ENCODE assay signal across 9 cellular contexts in genomic region chr1:40160806-40161124, GRCh38. TPM values are rescaled to one million over a fixed set of nuclear protein-coding genes. Genes with fewer than 3 reads are reported as not detected.
DNase-seq lines count a peak whose midpoint lies in the region; ATAC-seq, FAIRE-seq and TF ChIP-seq lines count a peak whose summit lies in the region.
"Had no signal": no experiment of that assay in that cellular context is flagged by ENCODE, and none has a peak within 500 bp of the region (broad histone marks: within the 10 kb centered on the region; RNA-seq: fewer than 3 reads in every experiment).

No MANE protein-coding gene starts in this region.

- no peak for FAIRE-seq in bronchial epithelial cell (lab: Jason Lieb, UNC)
- FAIRE-seq: colon had no signal

- H3K27ac Mint-ChIP-seq in activated T-cell treated with anti-CD3 and anti-CD28 coated beads, Interleukin-2, amount 50 U/mL, for 72 hours: peak overlapping the region; percentile 95

- no peaks in the 10 kb centered on the region for H3K36me3 ChIP-seq in bronchial epithelial cell (ENCODE audit: control insufficient read depth, insufficient read depth, low read length)
- no peaks in the 10 kb centered on the region for H3K36me3 ChIP-seq in lung (ENCODE audit: control insufficient read depth in 2 of 2, insufficient read depth in 2 of 2, low read length in 2 of 2)
- H3K36me3 ChIP-seq in upper lobe of left lung: no peaks in the 10 kb centered on the region

- H3K4me1 ChIP-seq in lung (ENCODE audit: control insufficient read depth in 2 of 2, insufficient read depth in 2 of 2, low read length in 2 of 2): peaks cover 0 to 15% of the 10 kb centered on the region in 2 donors
- peaks cover 26 to 39% (median 29%) of the 10 kb centered on the region in 4 donors for H3K4me1 ChIP-seq in upper lobe of left lung

- no peak for TF ChIP-seq POLR2A in upper lobe of left lung (IDR thresholded peaks at IDR 0.05)

- DNase-seq in activated T-cell treated with anti-CD3 and anti-CD28 coated beads, Interleukin-2, amount 50 U/mL, for 72 hours: no peak
- DNase-seq in activated T-cell treated with anti-CD3 and anti-CD28 coated beads, Interleukin-2, amount 50 U/mL, for 48 hours: no peak
- DNase-seq in bronchial epithelial cell (ENCODE audit: low read depth): no peak
- DNase-seq in lung (ENCODE audit: low spot score): no peak
- no peak for DNase-seq in upper lobe of left lung

- H3K4me3 Mint-ChIP-seq in activated T-cell treated with anti-CD3 and anti-CD28 coated beads, Interleukin-2, amount 50 U/mL, for 72 hours: no peak overlapping the region

- no peaks in the 10 kb centered on the region for H3K27me3 Mint-ChIP-seq in activated T-cell treated with anti-CD3 and anti-CD28 coated beads, Interleukin-2, amount 50 U/mL, for 72 hours (ENCODE audit: low read depth)

- H3K9me3 Mint-ChIP-seq in activated T-cell treated with anti-CD3 and anti-CD28 coated beads, Interleukin-2, amount 50 U/mL, for 72 hours: no peaks in the 10 kb centered on the region

- 32 to 35% methylated on average over 7 of the region's 7 CpGs for WGBS in lung, 2 donors
- 30 to 36% methylated on average over 7 of the region's 7 CpGs for WGBS in upper lobe of left lung, 2 donors

- H3K9me3 ChIP-seq in lung (ENCODE audit: control insufficient read depth in 2 of 2, insufficient read depth in 1 of 2, low read length in 1 of 2): no peaks in the 10 kb centered on the region
- no peaks in the 10 kb centered on the region for H3K9me3 ChIP-seq in upper lobe of left lung

- H3K27ac ChIP-seq in lung (ENCODE audit: low read depth in 1 of 2, low read length in 1 of 2) (peak overlapping the region; percentile 89 to 93), upper lobe of left lung (peak overlapping the region; percentile 91 to 98 (median 94))

- no peaks in the 10 kb centered on the region for H3K27me3 ChIP-seq in bronchial epithelial cell (ENCODE audit: control insufficient read depth, insufficient read depth, low read length)
- H3K27me3 ChIP-seq in lung (ENCODE audit: control insufficient read depth, insufficient read depth): no peaks in the 10 kb centered on the region
- H3K27me3 ChIP-seq in upper lobe of left lung: no peaks in the 10 kb centered on the region

- peak overlapping the region; percentile 93 for H3K4me3 ChIP-seq in bronchial epithelial cell (ENCODE audit: low read depth, low read length)
- H3K4me3 ChIP-seq in lung: peak overlapping the region; percentile 50
- peak overlapping the region; percentile 57 to 93 (median 74) for H3K4me3 ChIP-seq in upper lobe of left lung

- H3K4me1 Mint-ChIP-seq in activated T-cell treated with anti-CD3 and anti-CD28 coated beads, Interleukin-2, amount 50 U/mL, for 72 hours (ENCODE audit: low read depth): peaks cover 8% of the 10 kb centered on the region

- ATAC-seq in activated T-cell treated with anti-CD3 and anti-CD28 coated beads, Interleukin-2, amount 50 U/mL, for 72 hours (replicated peaks in 1 of 2): no peak
- ATAC-seq in lung (ENCODE audit: insufficient read depth, low FRiP score): peak; percentile 3
- ATAC-seq in upper lobe of left lung (ENCODE audit: low FRiP score in 2 of 2): no peak
- ATAC-seq in HG03354 (IDR thresholded peaks at IDR 0.05; ENCODE audit: poor library complexity, severe bottlenecking, unreplicated experiment): no peak
- no peak for ATAC-seq in GM18502 (IDR thresholded peaks at IDR 0.05; ENCODE audit: poor library complexity, unreplicated experiment)
- ATAC-seq in HG02970 (IDR thresholded peaks at IDR 0.05; ENCODE audit: low FRiP score, unreplicated experiment): no peak

- TF ChIP-seq EP300 in upper lobe of left lung (IDR thresholded peaks at IDR 0.05): no peak

- peaks cover 0 to 1% of the 10 kb centered on the region in 2 donors for H3K36me3 Mint-ChIP-seq in activated T-cell treated with anti-CD3 and anti-CD28 coated beads, Interleukin-2, amount 50 U/mL, for 72 hours (ENCODE audit: insufficient read depth in 2 of 2)

- no peak for TF ChIP-seq CTCF in bronchial epithelial cell (IDR thresholded peaks at IDR 0.05; ENCODE audit: insufficient read depth, low read length, severe bottlenecking)
- no peak for TF ChIP-seq CTCF in lung (IDR thresholded peaks at IDR 0.05; ENCODE audit: control extremely low read depth, extremely low read depth)
- no peak for TF ChIP-seq CTCF in upper lobe of left lung (IDR thresholded peaks at IDR 0.05)

RNA-seq across cellular contexts. Expression of gene RLF, which starts 0.4 kb away (rescaled TPM):
- 10 to 100 TPM; 16.8 to 21.2 TPM for total RNA-seq in activated T-cell treated with anti-CD3 and anti-CD28 coated beads, Interleukin-2, amount 50 U/mL, for 72 hours
- total RNA-seq in bronchial epithelial cell (26.9 and 28.3 TPM in 2 replicates), lung (10 to 100 TPM; 10.9 to 43.1 TPM), upper lobe of left lung (10 to 100 TPM in 4 of 6 donors, 1 to 10 TPM in 2; 8.9 to 22.3 (median 11.0) TPM)
- polyA plus RNA-seq in lung: 1 to 10 TPM; 3.5 to 6.1 TPM
